Comparison of ENCODE assay signal across 8 cellular contexts in the genomic region with DNA sequence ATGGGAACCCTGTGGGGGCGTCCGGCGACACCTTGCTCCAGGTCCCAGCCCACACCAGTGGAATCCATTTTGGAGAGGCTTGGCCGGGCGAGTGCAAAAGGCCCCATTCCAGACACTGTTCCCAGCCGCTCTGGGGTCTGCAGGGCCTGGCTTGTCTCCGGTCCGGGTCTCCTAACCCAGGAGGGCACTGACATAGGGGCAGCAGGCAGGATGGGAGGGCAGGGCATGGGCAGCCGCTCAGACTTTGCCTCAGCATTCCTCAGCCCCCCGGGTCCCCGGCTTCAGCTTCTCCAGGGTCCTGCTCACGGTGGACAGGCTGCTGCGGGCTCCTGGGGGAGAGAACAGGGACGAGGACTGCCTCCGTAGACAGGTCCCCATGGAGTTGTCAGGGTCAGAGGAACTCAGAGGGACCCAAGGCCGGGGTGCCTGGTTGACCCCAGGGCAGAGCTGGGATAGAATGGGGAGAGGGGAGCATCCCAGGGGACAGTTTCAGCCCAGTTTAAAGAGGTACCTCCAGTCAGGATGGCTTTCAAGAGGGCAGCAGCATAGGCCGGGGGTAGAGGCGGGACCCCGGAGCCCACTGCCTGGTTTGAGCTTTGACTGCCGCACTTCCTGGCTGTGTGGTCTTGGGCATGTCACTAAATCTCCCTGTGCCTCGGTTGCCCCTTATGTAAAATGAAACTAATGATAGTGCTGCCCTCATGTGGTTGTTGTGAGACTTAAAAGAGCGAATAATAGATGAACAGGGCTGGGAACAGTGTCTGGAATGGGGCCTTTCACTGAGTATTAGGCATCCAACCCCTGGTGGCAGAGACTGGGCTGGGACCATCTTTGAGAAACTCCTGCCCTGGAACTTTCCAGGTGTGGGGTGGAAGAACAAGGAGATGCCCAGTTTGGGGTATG. TPM values are rescaled to one million over a fixed set of nuclear protein-coding genes. Genes with fewer than 3 reads are reported as not detected.
A peak's percentile ranks its signal among the peaks of the same experiment; 100 is the strongest.
DNase-seq lines count a peak whose midpoint lies in the region; ATAC-seq, FAIRE-seq and TF ChIP-seq lines count a peak whose summit lies in the region.

No MANE protein-coding gene starts in this region.

- H3K27me3 Mint-ChIP-seq in activated T-helper 2 cell treated with anti-CD3 and anti-CD28 coated beads, Interferon-gamma antibody, Interleukin-2, Interleukin-4, amounts not matched to agents 10 μg/mL and 5 μg/mL and 100 μg/mL, durations not matched to agents 14 hours and 24 hours and 36 hours (ENCODE audit: low read depth) = peaks cover 38% of the 10 kb centered on the region

- no peak for ATAC-seq in GM18909 (IDR thresholded peaks at IDR 0.05; ENCODE audit: poor library complexity, unreplicated experiment)

- peaks cover 8% of the 10 kb centered on the region for H3K4me1 Mint-ChIP-seq in activated T-helper 2 cell treated with anti-CD3 and anti-CD28 coated beads, Interferon-gamma antibody, Interleukin-2, Interleukin-4, amounts not matched to agents 10 μg/mL and 5 μg/mL and 100 μg/mL, durations not matched to agents 14 hours and 24 hours and 36 hours (ENCODE audit: low read depth)

- H3K36me3 Mint-ChIP-seq in activated T-helper 2 cell treated with anti-CD3 and anti-CD28 coated beads, Interferon-gamma antibody, Interleukin-2, Interleukin-4, amounts not matched to agents 10 μg/mL and 5 μg/mL and 100 μg/mL, durations not matched to agents 14 hours and 24 hours and 36 hours (ENCODE audit: low read depth) = no peaks in the 10 kb centered on the region

- H3K4me3 ChIP-seq in keratinocyte (ENCODE audit: control insufficient read depth in 2 of 3, extremely low read depth in 1 of 3, insufficient read depth in 2 of 3, low read depth in 1 of 3, low read length in 3 of 3) = no peak overlapping the region

- no peaks in the 10 kb centered on the region for H3K79me2 ChIP-seq in keratinocyte (ENCODE audit: control insufficient read depth, insufficient read depth, low read length)

- H3K4me3 Mint-ChIP-seq in activated T-helper 2 cell treated with anti-CD3 and anti-CD28 coated beads, Interferon-gamma antibody, Interleukin-2, Interleukin-4, amounts not matched to agents 10 μg/mL and 5 μg/mL and 100 μg/mL, durations not matched to agents 14 hours and 24 hours and 36 hours (ENCODE audit: low read depth) = no peak overlapping the region

- dilution Hi-C loops in keratinocyte (cut with MboI; ENCODE audit: extremely low pct_ligation_motif_present, low sequenced_read_pairs) = no loop called here

- H3K9me1 ChIP-seq in keratinocyte (ENCODE audit: control insufficient read depth, extremely low read depth, insufficient read depth, low read length) = no peaks in the 10 kb centered on the region

- no peak overlapping the region for H2AFZ ChIP-seq in keratinocyte (ENCODE audit: control insufficient read depth, low read length)

- H3K9me3 Mint-ChIP-seq in activated T-helper 2 cell treated with anti-CD3 and anti-CD28 coated beads, Interferon-gamma antibody, Interleukin-2, Interleukin-4, amounts not matched to agents 10 μg/mL and 5 μg/mL and 100 μg/mL, durations not matched to agents 14 hours and 24 hours and 36 hours = no peaks in the 10 kb centered on the region

- intact Hi-C loops in activated T-helper 2 cell treated with anti-CD3 and anti-CD28 coated beads, Interferon-gamma antibody, Interleukin-2, Interleukin-4, amounts not matched to agents 10 μg/mL and 5 μg/mL and 100 μg/mL, durations not matched to agents 14 hours and 24 hours and 36 hours (cut with micrococcal nuclease) = no loop called here

- no peaks in the 10 kb centered on the region for H3K4me1 ChIP-seq in keratinocyte (ENCODE audit: control insufficient read depth, extremely low read depth, insufficient read depth, low read length)

- peak; percentile 38 to 63 (median 58) for TF ChIP-seq CTCF in keratinocyte (optimal IDR thresholded peaks at IDR 0.05 in 1 of 3, IDR thresholded peaks at IDR 0.05 in 1 of 3, conservative IDR thresholded peaks at IDR 0.05 in 1 of 3; ENCODE audit: extremely low read depth in 1 of 3, insufficient read depth in 2 of 3, low read length in 3 of 3)

- no peak overlapping the region for H3K9ac ChIP-seq in keratinocyte (ENCODE audit: control insufficient read depth, extremely low read depth, insufficient read depth, low read length)

- H3K9me3 ChIP-seq in keratinocyte (ENCODE audit: control insufficient read depth, low read depth, low read length) = no peaks in the 10 kb centered on the region

- FAIRE-seq in keratinocyte (lab: Jason Lieb, UNC) = no peak

- peaks cover 47% of the 10 kb centered on the region for H3K27me3 ChIP-seq in keratinocyte (ENCODE audit: control insufficient read depth, extremely low read depth, insufficient read depth, low read length)

- H3K27ac ChIP-seq in keratinocyte (ENCODE audit: control insufficient read depth, insufficient read depth, low read length) = no peak overlapping the region

- peak overlapping the region; percentile 32 for H3K4me2 ChIP-seq in keratinocyte (ENCODE audit: control insufficient read depth, extremely low read depth, insufficient read depth, low read depth, low read length)

- peak; percentile 24 for DNase-seq in NOMO-1 treated with DMSO at 0.1 percent for 48 hours (lab: John Stamatoyannopoulos, UW; ENCODE audit: unreplicated experiment)
- DNase-seq in NOMO-1 treated with dmso at 0.1 percent for 144 hours (lab: John Stamatoyannopoulos, UW; ENCODE audit: unreplicated experiment) = no peak
- peak; percentile 75 for DNase-seq in NAMALWA (ENCODE audit: low spot score)
- peak; percentile 50 for DNase-seq in amniotic stem cell (lab: John Stamatoyannopoulos, UW)
- no peak for DNase-seq in keratinocyte (ENCODE audit: low read depth, low spot score)
- DNase-seq in hypothalamus (lab: John Stamatoyannopoulos, UW) = no peak
- no peak for DNase-seq in activated T-helper 2 cell treated with anti-CD3 and anti-CD28 coated beads, Interferon-gamma antibody, Interleukin-2, Interleukin-4, amounts not matched to agents 10 μg/mL and 5 μg/mL and 100 μg/mL, durations not matched to agents 14 hours and 24 hours and 36 hours (ENCODE audit: low spot score)

- no peaks in the 10 kb centered on the region for H4K20me1 ChIP-seq in keratinocyte (ENCODE audit: control insufficient read depth, extremely low read depth, insufficient read depth, low read length)

- no peak overlapping the region for H3K27ac Mint-ChIP-seq in activated T-helper 2 cell treated with anti-CD3 and anti-CD28 coated beads, Interferon-gamma antibody, Interleukin-2, Interleukin-4, amounts not matched to agents 10 μg/mL and 5 μg/mL and 100 μg/mL, durations not matched to agents 14 hours and 24 hours and 36 hours

- H3K36me3 ChIP-seq in keratinocyte (ENCODE audit: control insufficient read depth in 2 of 2, extremely low read depth in 1 of 2, insufficient read depth in 2 of 2, low read length in 2 of 2) = no peaks in the 10 kb centered on the region

RNA-seq across cellular contexts. Expression of a gene that starts 3.7 kb away (rescaled TPM):
- not detected in 3 replicates for polyA plus RNA-seq in keratinocyte
- not detected for polyA plus RNA-seq in keratinocyte (2011; ENCODE audit: low read depth)
- not detected in 2 replicates for polyA plus RNA-seq in keratinocyte (2011; cell fraction: cytosol; rRNA removed)
- polyA plus RNA-seq in keratinocyte (2011; cell fraction: nucleus; rRNA removed) = not detected in 2 replicates
- polyA plus RNA-seq in keratinocyte (2012; ENCODE audit: low replicate concordance) = not detected in 2 replicates
- not detected in 3 replicates for polyA minus RNA-seq in keratinocyte
- not detected for polyA minus RNA-seq in keratinocyte (2011; cell fraction: cytosol; rRNA and poly(A)+ RNA removed)
- not detected in 2 replicates for polyA minus RNA-seq in keratinocyte (2011; cell fraction: nucleus; rRNA and poly(A)+ RNA removed)
- not detected in 2 replicates for total RNA-seq in activated T-helper 2 cell treated with anti-CD3 and anti-CD28 coated beads, Interferon-gamma antibody, Interleukin-2, Interleukin-4, amounts not matched to agents 10 μg/mL and 5 μg/mL and 100 μg/mL, durations not matched to agents 14 hours and 24 hours and 36 hours

RNA-seq across cellular contexts. Expression of a gene that starts 56.3 kb away (rescaled TPM):
- polyA plus RNA-seq in keratinocyte = 45.1 to 59.9 TPM (median 55.7 TPM) in 3 replicates
- polyA plus RNA-seq in keratinocyte (2011; ENCODE audit: low read depth) = 28.2 TPM
- polyA plus RNA-seq in keratinocyte (2011; cell fraction: cytosol; rRNA removed) = 43.1 and 43.5 TPM in 2 replicates
- polyA plus RNA-seq in keratinocyte (2011; cell fraction: nucleus; rRNA removed) = 203 and 210 TPM in 2 replicates
- 25.6 and 43.8 TPM in 2 replicates for polyA plus RNA-seq in keratinocyte (2012; ENCODE audit: low replicate concordance)
- polyA minus RNA-seq in keratinocyte = 42.2 to 74.8 TPM (median 56.8 TPM) in 3 replicates
- polyA minus RNA-seq in keratinocyte (2011; cell fraction: cytosol; rRNA and poly(A)+ RNA removed) = 24.7 TPM
- 43.5 and 69.2 TPM in 2 replicates for polyA minus RNA-seq in keratinocyte (2011; cell fraction: nucleus; rRNA and poly(A)+ RNA removed)
- 45.2 and 48.1 TPM in 2 replicates for total RNA-seq in activated T-helper 2 cell treated with anti-CD3 and anti-CD28 coated beads, Interferon-gamma antibody, Interleukin-2, Interleukin-4, amounts not matched to agents 10 μg/mL and 5 μg/mL and 100 μg/mL, durations not matched to agents 14 hours and 24 hours and 36 hours

RNA-seq across cellular contexts. Expression of a gene that starts 58.1 kb away (rescaled TPM):
- not detected in 3 replicates for polyA plus RNA-seq in keratinocyte
- polyA plus RNA-seq in keratinocyte (2011; ENCODE audit: low read depth) = not detected
- polyA plus RNA-seq in keratinocyte (2011; cell fraction: cytosol; rRNA removed) = not detected in 2 replicates
- not detected in 2 replicates for polyA plus RNA-seq in keratinocyte (2011; cell fraction: nucleus; rRNA removed)
- polyA plus RNA-seq in keratinocyte (2012; ENCODE audit: low replicate concordance) = 0.06 TPM in 1 of 2 replicates, not detected in the other
- polyA minus RNA-seq in keratinocyte = not detected in 3 replicates
- polyA minus RNA-seq in keratinocyte (2011; cell fraction: cytosol; rRNA and poly(A)+ RNA removed) = not detected
- polyA minus RNA-seq in keratinocyte (2011; cell fraction: nucleus; rRNA and poly(A)+ RNA removed) = not detected in 2 replicates
- total RNA-seq in activated T-helper 2 cell treated with anti-CD3 and anti-CD28 coated beads, Interferon-gamma antibody, Interleukin-2, Interleukin-4, amounts not matched to agents 10 μg/mL and 5 μg/mL and 100 μg/mL, durations not matched to agents 14 hours and 24 hours and 36 hours = not detected in 2 replicates

Comparison
In these comparisons a context has a peak if more than half of its experiments do, and no peak if none do; other contexts are left out.
1. DNase-seq: peak in NOMO-1 treated with DMSO at 0.1 percent for 48 hours (single experiment), NAMALWA (single experiment) and amniotic stem cell (single experiment); none in NOMO-1 treated with dmso at 0.1 percent for 144 hours (single experiment), keratinocyte (single experiment), hypothalamus (0 of 51) and activated T-helper 2 cell treated with anti-CD3 and anti-CD28 coated beads, Interferon-gamma antibody, Interleukin-2, Interleukin-4, amounts not matched to agents 10 μg/mL and 5 μg/mL and 100 μg/mL, durations not matched to agents 14 hours and 24 hours and 36 hours (single experiment).